ENCODE assay signal across 8 cellular contexts in the genomic region with DNA sequence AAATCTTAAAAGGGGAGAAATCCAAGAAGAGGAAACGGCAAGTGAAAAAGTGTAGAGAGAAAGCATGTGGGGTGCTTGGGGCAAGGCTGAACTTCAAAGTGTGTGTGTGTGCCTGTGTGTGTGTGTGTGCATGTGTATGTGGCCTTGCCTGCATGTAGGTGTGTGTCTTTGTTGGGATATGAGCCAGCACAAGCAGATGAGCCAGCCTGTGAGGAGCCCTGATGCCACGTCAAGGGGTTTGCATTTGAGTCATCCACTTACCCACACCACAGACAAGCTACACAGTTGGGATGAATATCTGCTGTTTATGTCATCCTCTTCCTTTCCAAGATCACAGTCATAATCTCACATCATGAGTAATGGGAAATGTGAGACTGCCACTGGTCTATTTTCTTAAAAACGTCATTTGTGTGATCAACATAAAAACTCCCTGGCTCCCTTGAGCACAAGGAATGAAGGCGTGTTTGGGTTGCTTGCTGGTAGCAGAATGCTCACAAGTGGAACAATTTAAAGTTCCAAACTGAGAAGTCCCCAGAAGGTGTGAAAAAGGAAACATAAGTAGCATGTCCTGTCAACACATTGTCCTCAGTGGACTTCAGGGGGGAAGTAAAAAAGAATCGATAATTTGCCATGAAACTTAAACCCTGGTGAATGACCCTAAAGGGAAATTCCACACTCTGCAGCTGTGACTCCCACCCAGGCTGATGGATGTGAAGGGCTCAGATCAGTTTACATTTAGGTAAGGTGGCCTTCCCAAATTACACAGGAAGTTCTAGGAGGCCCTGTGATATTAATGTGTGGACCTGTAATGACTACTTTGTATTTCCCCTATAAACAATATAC. TPM values are rescaled to one million over a fixed set of nuclear protein-coding genes. Genes with fewer than 3 reads are reported as not detected.
A peak's percentile ranks its signal among the peaks of the same experiment; 100 is the strongest.
DNase-seq lines count a peak whose midpoint lies in the region; ATAC-seq and TF ChIP-seq lines count a peak whose summit lies in the region.

No MANE protein-coding gene starts in this region.

- DNase-seq in BJ (ENCODE audit: low read depth) = peak; percentile 100
- DNase-seq in Jurkat, Clone E6-1 (ENCODE audit: low read depth, low spot score) = peak; percentile 12
- DNase-seq in activated T-cell treated with anti-CD3 and anti-CD28 coated beads, Interleukin-2, amount 50 U/mL, for 72 hours = peak; percentile 91 to 93
- DNase-seq in inferior parietal cortex (ENCODE audit: extremely low spot score) = peak; percentile 34
- peak; percentile 6 to 48 for DNase-seq in stimulated activated CD8-positive, alpha-beta memory T cell treated with anti-CD3 and anti-CD28 coated beads, Interleukin-15, amount 100 ng/mL, for 4 hours (ENCODE audit: low read depth in 2 of 2)
- no peak for DNase-seq in NCI-H1694 (lab: John Stamatoyannopoulos, UW)

- no peaks in the 10 kb centered on the region for H3K27me3 ChIP-seq in BJ (ENCODE audit: control insufficient read depth, insufficient read depth, low read length)

- H3K9me3 Mint-ChIP-seq in activated T-cell treated with anti-CD3 and anti-CD28 coated beads, Interleukin-2, amount 50 U/mL, for 72 hours = no peaks in the 10 kb centered on the region

- peaks cover 58% of the 10 kb centered on the region for H3K4me1 Mint-ChIP-seq in activated T-cell treated with anti-CD3 and anti-CD28 coated beads, Interleukin-2, amount 50 U/mL, for 72 hours (ENCODE audit: low read depth)

- H3K4me3 ChIP-seq in BJ (ENCODE audit: low read depth, low read length) = no peak overlapping the region
- no peak overlapping the region for H3K4me3 ChIP-seq in Jurkat, Clone E6-1 (ENCODE audit: low read length)

- peak overlapping the region; percentile 49 to 66 for H3K4me3 Mint-ChIP-seq in activated T-cell treated with anti-CD3 and anti-CD28 coated beads, Interleukin-2, amount 50 U/mL, for 72 hours

- POLR2A ChIA-PET in BJ (lab: Charles Lee) = interaction anchor here (1.0 kb wide), 2 partner anchors 13 to 15 kb away, joined by 3 read pairs; no protein-coding TSS in a partner anchor

- CTCF ChIA-PET in BJ (lab: Yijun Ruan, JAX) = interaction anchor here (0.8 to 2.1 kb wide), 5 partner anchors 15 to 51 kb away, joined by 3 to 10 read pairs (median 4); a partner anchor contains a TSS

- TF ChIP-seq CTCF in BJ (IDR thresholded peaks at IDR 0.05; ENCODE audit: insufficient read depth, low read depth, low read length) = no peak

- H3K36me3 Mint-ChIP-seq in activated T-cell treated with anti-CD3 and anti-CD28 coated beads, Interleukin-2, amount 50 U/mL, for 72 hours (ENCODE audit: insufficient read depth in 2 of 2) = peaks cover 0 to 2% of the 10 kb centered on the region in 2 donors

- no peaks in the 10 kb centered on the region for H3K27me3 Mint-ChIP-seq in activated T-cell treated with anti-CD3 and anti-CD28 coated beads, Interleukin-2, amount 50 U/mL, for 72 hours (ENCODE audit: low read depth)

- peak overlapping the region; percentile 95 for H3K27ac Mint-ChIP-seq in activated T-cell treated with anti-CD3 and anti-CD28 coated beads, Interleukin-2, amount 50 U/mL, for 72 hours

- H3K36me3 ChIP-seq in BJ (ENCODE audit: control insufficient read depth, insufficient read depth, low read length) = no peaks in the 10 kb centered on the region

- ATAC-seq in GM21381 (IDR thresholded peaks at IDR 0.05; ENCODE audit: unreplicated experiment) (peak; percentile 77), HG03159 (IDR thresholded peaks at IDR 0.05; ENCODE audit: unreplicated experiment) (no peak)
- ATAC-seq in activated T-cell treated with anti-CD3 and anti-CD28 coated beads, Interleukin-2, amount 50 U/mL, for 72 hours (replicated peaks in 1 of 2) = peak; percentile 98

RNA-seq across cellular contexts. Expression of a gene that starts 14.7 kb away (rescaled TPM):
- 0.06 TPM in 1 of 2 replicates, not detected in the other for polyA plus RNA-seq in BJ (2011; rRNA removed)
- 0.05 TPM in 1 of 2 replicates, not detected in the other for polyA minus RNA-seq in BJ (2011; rRNA and poly(A)+ RNA removed)
- 15.9 TPM for polyA plus RNA-seq in Jurkat, Clone E6-1 (2012; ENCODE audit: insufficient read depth, insufficient read length)
- total RNA-seq in activated T-cell treated with anti-CD3 and anti-CD28 coated beads, Interleukin-2, amount 50 U/mL, for 72 hours = 1 to 10 TPM; 7.9 to 8.5 TPM

RNA-seq across cellular contexts. Expression of a gene that starts 14.8 kb away (rescaled TPM):
- polyA plus RNA-seq in BJ (2011; rRNA removed) = 0.06 TPM in 1 of 2 replicates, not detected in the other
- polyA minus RNA-seq in BJ (2011; rRNA and poly(A)+ RNA removed) = not detected in 2 replicates
- 3.2 TPM for polyA plus RNA-seq in Jurkat, Clone E6-1 (2012; ENCODE audit: insufficient read depth, insufficient read length)
- total RNA-seq in activated T-cell treated with anti-CD3 and anti-CD28 coated beads, Interleukin-2, amount 50 U/mL, for 72 hours = 1 to 10 TPM; 3.1 to 4.4 TPM

RNA-seq across cellular contexts. Expression of a gene that starts 32.5 kb away (rescaled TPM):
- polyA plus RNA-seq in BJ (2011; rRNA removed) = 12.1 and 25.2 TPM in 2 replicates
- 9.0 and 14.5 TPM in 2 replicates for polyA minus RNA-seq in BJ (2011; rRNA and poly(A)+ RNA removed)
- 74.1 TPM for polyA plus RNA-seq in Jurkat, Clone E6-1 (2012; ENCODE audit: insufficient read depth, insufficient read length)
- 10 to 100 TPM; 30.4 to 46.9 TPM for total RNA-seq in activated T-cell treated with anti-CD3 and anti-CD28 coated beads, Interleukin-2, amount 50 U/mL, for 72 hours
